In genomic region chr16:67277294-67277998, GRCh38 we compare ENCODE assay signal across 8 cellular contexts. TPM values are rescaled to one million over a fixed set of nuclear protein-coding genes. Genes with fewer than 3 reads are reported as not detected.
DNase-seq lines count a peak whose midpoint lies in the region; TF ChIP-seq lines count a peak whose summit lies in the region.

No MANE protein-coding gene starts in this region.

- POLR2A ChIA-PET in HEK293 (lab: Yijun Ruan, JAX): interaction anchor here (0.6 to 0.9 kb wide), 2 partner anchors 33 to 49 kb away, joined by 3 to 7 read pairs; partner anchors contain the start of genes KCTD19 and LRRC36

- no peaks in the 10 kb centered on the region for H3K27me3 ChIP-seq in skeletal muscle satellite cell (ENCODE audit: control insufficient read depth, insufficient read depth, low read length)
- H3K27me3 ChIP-seq in H7 (ENCODE audit: control insufficient read depth, insufficient read depth, low read length): peaks cover 9% of the 10 kb centered on the region

- H3K9ac ChIP-seq in skeletal muscle satellite cell (ENCODE audit: low read depth, low read length): peak overlapping the region; percentile 41

- no peak for TF ChIP-seq CTCF in HEK293 (tag by site-specific recombination; IDR thresholded peaks at IDR 0.05)

- DNase-seq in SW 1271 (lab: John Stamatoyannopoulos, UW) (peak; percentile 70 to 80), fibroblast of gingiva (ENCODE audit: low read depth) (peak; percentile 98), DMS79 (lab: John Stamatoyannopoulos, UW) (no peak), H7 (no peak), NCI-H69 (lab: John Stamatoyannopoulos, UW) (no peak), NCI-H2171 (lab: John Stamatoyannopoulos, UW) (no peak)

- CTCF ChIA-PET in HEK293 (lab: Yijun Ruan, JAX): interaction anchor here (0.6 to 3.8 kb wide), 5 partner anchors 9 to 61 kb away, joined by 3 to 14 read pairs (median 3); no protein-coding TSS in a partner anchor

- no peaks in the 10 kb centered on the region for H3K9me3 ChIP-seq in HEK293 (ENCODE audit: control insufficient read depth, insufficient read depth, low read depth, low read length)
- H3K9me3 ChIP-seq in skeletal muscle satellite cell (replicated peaks; ENCODE audit: low read length): no peaks in the 10 kb centered on the region

- H3K4me1 ChIP-seq in HEK293 (ENCODE audit: control insufficient read depth, insufficient read depth, low read length) (no peaks in the 10 kb centered on the region), skeletal muscle satellite cell (ENCODE audit: control insufficient read depth, insufficient read depth, low read length) (peaks cover 30% of the 10 kb centered on the region)

- peak overlapping the region; percentile 53 for H3K4me2 ChIP-seq in skeletal muscle satellite cell (ENCODE audit: low read length)

- peaks cover 0 to 35% of the 10 kb centered on the region in 2 experiments; a peak in 2 of 3 replicates for H3K36me3 ChIP-seq in HEK293 (ENCODE audit: control insufficient read depth in 2 of 2, insufficient read depth in 1 of 2, low read length in 2 of 2)
- H3K36me3 ChIP-seq in skeletal muscle satellite cell (ENCODE audit: insufficient read depth, low read length): no peaks in the 10 kb centered on the region
- no peaks in the 10 kb centered on the region; the same call in 1 of the 2 replicates for H3K36me3 ChIP-seq in H7 (replicated peaks; ENCODE audit: control insufficient read depth, insufficient read depth, low read length)

- no peak overlapping the region for H3K27ac ChIP-seq in HEK293 (ENCODE audit: extremely low read depth, low read depth, low read length)

- H3K4me3 ChIP-seq in HEK293 (ENCODE audit: low read depth, low read length): no peak overlapping the region
- H3K4me3 ChIP-seq in skeletal muscle satellite cell (ENCODE audit: low read length): peak overlapping the region; percentile 65
- no peak overlapping the region for H3K4me3 ChIP-seq in H7 (ENCODE audit: insufficient read depth, low read depth, low read length)

TF ChIP-seq in HEK293, 187 proteins besides CTCF, POLR2A, EP300 and RAD21 (continues in another document):
- TF ChIP-seq ZNF146 (tag by site-specific recombination; IDR thresholded peaks at IDR 0.05): no peak
- peak; percentile 60; the same call in 1 of the 2 replicates for TF ChIP-seq GLIS1 (tag by site-specific recombination; IDR thresholded peaks at IDR 0.05)
- no peak for TF ChIP-seq ZNF664 (tag by site-specific recombination; IDR thresholded peaks at IDR 0.05)
- TF ChIP-seq ZNF707 (tag by site-specific recombination; IDR thresholded peaks at IDR 0.05): no peak
- TF ChIP-seq WT1 (tag by site-specific recombination; IDR thresholded peaks at IDR 0.05): peak; percentile 55
- no peak for TF ChIP-seq RBAK (tag by site-specific recombination; IDR thresholded peaks at IDR 0.05)
- TF ChIP-seq ZNF37A (tag by site-specific recombination; IDR thresholded peaks at IDR 0.05): no peak
- no peak for TF ChIP-seq ZNF274 (IDR thresholded peaks at IDR 0.05; ENCODE audit: low read length)
- no peak for TF ChIP-seq ZNF274 (tag by site-specific recombination; IDR thresholded peaks at IDR 0.05; ENCODE audit: borderline replicate concordance)
- TF ChIP-seq ZFP69B (tag by site-specific recombination; IDR thresholded peaks at IDR 0.05): peak; percentile 78; the same call in 1 of the 2 replicates
- no peak for TF ChIP-seq TRIM28 (IDR thresholded peaks at IDR 0.05; ENCODE audit: borderline replicate concordance, low read length)
- TF ChIP-seq, protein P1, sequence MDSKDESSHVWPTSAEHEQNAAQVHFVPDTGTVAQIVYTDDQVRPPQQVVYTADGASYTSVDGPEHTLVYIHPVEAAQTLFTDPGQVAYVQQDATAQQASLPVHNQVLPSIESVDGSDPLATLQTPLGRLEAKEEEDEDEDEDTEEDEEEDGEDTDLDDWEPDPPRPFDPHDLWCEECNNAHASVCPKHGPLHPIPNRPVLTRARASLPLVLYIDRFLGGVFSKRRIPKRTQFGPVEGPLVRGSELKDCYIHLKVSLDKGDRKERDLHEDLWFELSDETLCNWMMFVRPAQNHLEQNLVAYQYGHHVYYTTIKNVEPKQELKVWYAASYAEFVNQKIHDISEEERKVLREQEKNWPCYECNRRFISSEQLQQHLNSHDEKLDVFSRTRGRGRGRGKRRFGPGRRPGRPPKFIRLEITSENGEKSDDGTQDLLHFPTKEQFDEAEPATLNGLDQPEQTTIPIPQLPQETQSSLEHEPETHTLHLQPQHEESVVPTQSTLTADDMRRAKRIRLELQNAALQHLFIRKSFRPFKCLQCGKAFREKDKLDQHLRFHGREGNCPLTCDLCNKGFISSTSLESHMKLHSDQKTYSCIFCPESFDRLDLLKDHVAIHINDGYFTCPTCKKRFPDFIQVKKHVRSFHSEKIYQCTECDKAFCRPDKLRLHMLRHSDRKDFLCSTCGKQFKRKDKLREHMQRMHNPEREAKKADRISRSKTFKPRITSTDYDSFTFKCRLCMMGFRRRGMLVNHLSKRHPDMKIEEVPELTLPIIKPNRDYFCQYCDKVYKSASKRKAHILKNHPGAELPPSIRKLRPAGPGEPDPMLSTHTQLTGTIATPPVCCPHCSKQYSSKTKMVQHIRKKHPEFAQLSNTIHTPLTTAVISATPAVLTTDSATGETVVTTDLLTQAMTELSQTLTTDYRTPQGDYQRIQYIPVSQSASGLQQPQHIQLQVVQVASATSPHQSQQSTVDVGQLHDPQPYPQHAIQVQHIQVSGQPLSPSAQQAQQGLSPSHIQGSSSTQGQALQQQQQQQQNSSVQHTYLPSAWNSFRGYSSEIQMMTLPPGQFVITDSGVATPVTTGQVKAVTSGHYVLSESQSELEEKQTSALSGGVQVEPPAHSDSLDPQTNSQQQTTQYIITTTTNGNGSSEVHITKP (tag by site-specific recombination; IDR thresholded peaks at IDR 0.05): peak; percentile 59
- no peak for TF ChIP-seq YY2 (tag by site-specific recombination; IDR thresholded peaks at IDR 0.05)
- TF ChIP-seq KLF16 (tag by site-specific recombination; IDR thresholded peaks at IDR 0.05): no peak
- no peak for TF ChIP-seq ZNF837 (tag by site-specific recombination; IDR thresholded peaks at IDR 0.05)
- TF ChIP-seq ZNF354C (tag by site-specific recombination; IDR thresholded peaks at IDR 0.05; ENCODE audit: borderline replicate concordance, low read depth): no peak
- TF ChIP-seq ZNF394 (tag by site-specific recombination; IDR thresholded peaks at IDR 0.05; ENCODE audit: borderline replicate concordance): 0 out of 2 replicates have a peak, but pooled peaks have one; percentile 14
- peak; percentile 63; the same call in 1 of the 2 replicates for TF ChIP-seq ZNF184 (tag by site-specific recombination; IDR thresholded peaks at IDR 0.05)
- TF ChIP-seq, protein P2, sequence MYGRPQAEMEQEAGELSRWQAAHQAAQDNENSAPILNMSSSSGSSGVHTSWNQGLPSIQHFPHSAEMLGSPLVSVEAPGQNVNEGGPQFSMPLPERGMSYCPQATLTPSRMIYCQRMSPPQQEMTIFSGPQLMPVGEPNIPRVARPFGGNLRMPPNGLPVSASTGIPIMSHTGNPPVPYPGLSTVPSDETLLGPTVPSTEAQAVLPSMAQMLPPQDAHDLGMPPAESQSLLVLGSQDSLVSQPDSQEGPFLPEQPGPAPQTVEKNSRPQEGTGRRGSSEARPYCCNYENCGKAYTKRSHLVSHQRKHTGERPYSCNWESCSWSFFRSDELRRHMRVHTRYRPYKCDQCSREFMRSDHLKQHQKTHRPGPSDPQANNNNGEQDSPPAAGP (tag by site-specific recombination; IDR thresholded peaks at IDR 0.05): 0 out of 2 replicates have a peak, but pooled peaks have one; percentile 49
- no peak for TF ChIP-seq ZSCAN23 (tag by site-specific recombination; IDR thresholded peaks at IDR 0.05)
- TF ChIP-seq ZNF544 (tag by site-specific recombination; IDR thresholded peaks at IDR 0.05): no peak
- no peak for TF ChIP-seq ZNF211 (tag by site-specific recombination; IDR thresholded peaks at IDR 0.05; ENCODE audit: low read depth)
- TF ChIP-seq, protein P3, sequence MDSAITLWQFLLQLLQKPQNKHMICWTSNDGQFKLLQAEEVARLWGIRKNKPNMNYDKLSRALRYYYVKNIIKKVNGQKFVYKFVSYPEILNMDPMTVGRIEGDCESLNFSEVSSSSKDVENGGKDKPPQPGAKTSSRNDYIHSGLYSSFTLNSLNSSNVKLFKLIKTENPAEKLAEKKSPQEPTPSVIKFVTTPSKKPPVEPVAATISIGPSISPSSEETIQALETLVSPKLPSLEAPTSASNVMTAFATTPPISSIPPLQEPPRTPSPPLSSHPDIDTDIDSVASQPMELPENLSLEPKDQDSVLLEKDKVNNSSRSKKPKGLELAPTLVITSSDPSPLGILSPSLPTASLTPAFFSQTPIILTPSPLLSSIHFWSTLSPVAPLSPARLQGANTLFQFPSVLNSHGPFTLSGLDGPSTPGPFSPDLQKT (IDR thresholded peaks at IDR 0.05; ENCODE audit: borderline replicate concordance, low read depth, low read length): no peak
- TF ChIP-seq ZEB2 (tag by site-specific recombination; IDR thresholded peaks at IDR 0.05): peak; percentile 57; the same call in 1 of the 2 replicates
- no peak for TF ChIP-seq ZNF513 (tag by site-specific recombination; IDR thresholded peaks at IDR 0.05)

RNA-seq across cellular contexts. Expression of gene PLEKHG4, which starts 1.9 kb away (rescaled TPM):
- 40.1 and 45.9 TPM in 2 replicates for total RNA-seq in skeletal muscle satellite cell (2012; rRNA removed)
- total RNA-seq in H7 (2014; rRNA removed; shearing (Covaris generic)): 9.6 and 15.0 TPM in 2 replicates

RNA-seq across cellular contexts. Expression of gene SLC9A5, which starts 28.7 kb away (rescaled TPM):
- 1.5 and 2.3 TPM in 2 replicates for total RNA-seq in skeletal muscle satellite cell (2012; rRNA removed)
- 1.6 and 2.5 TPM in 2 replicates for total RNA-seq in H7 (2014; rRNA removed; shearing (Covaris generic))

RNA-seq across cellular contexts. Expression of gene FHOD1, which starts 30.2 kb away (rescaled TPM):
- 48.4 and 54.2 TPM in 2 replicates for total RNA-seq in skeletal muscle satellite cell (2012; rRNA removed)
- 22.4 and 37.4 TPM in 2 replicates for total RNA-seq in H7 (2014; rRNA removed; shearing (Covaris generic))

RNA-seq across cellular contexts. Expression of gene KCTD19, which starts 49.1 kb away (rescaled TPM):
- not detected in 2 replicates for total RNA-seq in skeletal muscle satellite cell (2012; rRNA removed)
- total RNA-seq in H7 (2014; rRNA removed; shearing (Covaris generic)): 0.89 and 2.1 TPM in 2 replicates

RNA-seq across cellular contexts. Expression of gene LRRC36, which starts 49.2 kb away (rescaled TPM):
- total RNA-seq in skeletal muscle satellite cell (2012; rRNA removed): under 0.01 TPM in 1 of 2 replicates, not detected in the other
- total RNA-seq in H7 (2014; rRNA removed; shearing (Covaris generic)): 0.44 TPM in 1 of 2 replicates, not detected in the other

Comparison
In these comparisons a context has a peak if more than half of its experiments do, and no peak if none do; other contexts are left out.
1. DNase-seq: peak in SW 1271 (2 of 2) and fibroblast of gingiva (single experiment); none in DMS79 (single experiment), H7 (single experiment), NCI-H69 (single experiment) and NCI-H2171 (single experiment).